ENCODE assay signal across 8 cellular contexts in the genomic region with DNA sequence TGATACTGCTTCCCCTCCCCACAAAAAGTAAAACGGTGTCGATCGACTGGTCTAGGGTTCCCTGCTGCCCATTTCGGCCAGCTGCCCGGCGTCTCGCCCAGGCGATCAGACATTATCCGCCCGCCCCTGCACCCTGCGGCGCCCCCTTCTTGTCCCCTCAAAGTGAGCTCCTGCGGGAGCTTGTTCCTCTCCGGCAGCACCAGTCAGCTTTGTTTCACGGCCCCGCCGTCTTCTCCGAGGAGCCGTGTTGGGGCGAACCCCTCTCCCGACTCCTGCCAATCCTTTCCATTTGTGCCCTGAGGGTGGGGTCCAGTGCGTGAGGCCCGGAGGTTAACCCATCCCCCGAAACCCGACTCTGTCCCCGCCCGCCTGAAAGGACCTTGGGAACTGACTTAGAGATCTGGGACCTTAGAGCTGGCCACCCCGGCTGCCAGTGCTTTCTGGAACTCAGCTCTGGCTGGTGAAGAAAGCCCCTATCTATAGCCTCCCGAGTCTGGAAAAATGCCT. TPM values are rescaled to one million over a fixed set of nuclear protein-coding genes. Genes with fewer than 3 reads are reported as not detected.
DNase-seq lines count a peak whose midpoint lies in the region; ATAC-seq and TF ChIP-seq lines count a peak whose summit lies in the region.

No MANE protein-coding gene starts in this region.

- H3K9me3 ChIP-seq in OCI-LY3 (ENCODE audit: insufficient read depth, low read length), result no peaks in the 10 kb centered on the region
- no peaks in the 10 kb centered on the region for H3K9me3 ChIP-seq in naive thymus-derived CD4-positive, alpha-beta T cell (ENCODE audit: control insufficient read depth in 2 of 3, low read length in 3 of 3)
- no peaks in the 10 kb centered on the region for H3K9me3 ChIP-seq in suprapubic skin

- H3K4me3 ChIP-seq in GM23338 (peak overlapping the region; percentile 94), OCI-LY3 (ENCODE audit: low read length) (peak overlapping the region; percentile 97), fibroblast of the aortic adventitia (ENCODE audit: low read depth, low read length) (peak overlapping the region; percentile 94), suprapubic skin (peak overlapping the region; percentile 86)
- peak overlapping the region; percentile 94 for H3K4me3 ChIP-seq in naive thymus-derived CD4-positive, alpha-beta T cell (ENCODE audit: low read length)

- POLR2A ChIA-PET in naive thymus-derived CD4-positive, alpha-beta T cell (lab: Charles Lee), result interaction anchor here (0.6 to 7.1 kb wide), 26 partner anchors 9 to 1961 kb away, joined by 3 to 92 read pairs (median 5); a partner anchor contains a TSS

- H2AFZ ChIP-seq in GM23338 (no peak overlapping the region), OCI-LY3 (ENCODE audit: low read depth, low read length) (peak overlapping the region; percentile 17; the same call in 1 of the 2 replicates)

- H4K20me1 ChIP-seq in GM23338 (replicated peaks; ENCODE audit: insufficient read depth) (peaks cover 27% of the 10 kb centered on the region), OCI-LY3 (ENCODE audit: insufficient read depth, low read length) (peaks cover 12% of the 10 kb centered on the region)

- peaks cover 50% of the 10 kb centered on the region for H3K79me2 ChIP-seq in GM23338 (replicated peaks; ENCODE audit: insufficient read depth)
- peaks cover 50% of the 10 kb centered on the region for H3K79me2 ChIP-seq in OCI-LY3 (ENCODE audit: low read length)

- H3K27me3 ChIP-seq in GM23338 (ENCODE audit: insufficient read depth) (no peaks in the 10 kb centered on the region), OCI-LY3 (ENCODE audit: low read depth, low read length) (no peaks in the 10 kb centered on the region), suprapubic skin (no peaks in the 10 kb centered on the region)
- H3K27me3 ChIP-seq in naive thymus-derived CD4-positive, alpha-beta T cell (ENCODE audit: control insufficient read depth in 2 of 2, insufficient read depth in 2 of 2, low read length in 2 of 2), result no peaks in the 10 kb centered on the region

- H3K36me3 ChIP-seq in GM23338 (ENCODE audit: insufficient read depth) (peaks cover 6% of the 10 kb centered on the region; the same call in 1 of the 2 replicates), OCI-LY3 (replicated peaks; ENCODE audit: low read depth, low read length) (peaks cover 5% of the 10 kb centered on the region), suprapubic skin (peaks cover 10% of the 10 kb centered on the region)
- peaks cover 0 to 13% (median 0%) of the 10 kb centered on the region in 3 experiments for H3K36me3 ChIP-seq in naive thymus-derived CD4-positive, alpha-beta T cell (ENCODE audit: control insufficient read depth in 2 of 3, insufficient read depth in 3 of 3, low read length in 3 of 3)

- H3K4me1 ChIP-seq in GM23338 (ENCODE audit: insufficient read depth) (no peaks in the 10 kb centered on the region), OCI-LY3 (ENCODE audit: low read length) (peaks cover 20% of the 10 kb centered on the region), suprapubic skin (peaks cover 35% of the 10 kb centered on the region)
- peaks cover 21 to 33% of the 10 kb centered on the region in 2 donors for H3K4me1 ChIP-seq in naive thymus-derived CD4-positive, alpha-beta T cell (ENCODE audit: control insufficient read depth in 2 of 2, insufficient read depth in 2 of 2, low read length in 2 of 2)

- TF ChIP-seq EP300 in suprapubic skin (IDR thresholded peaks at IDR 0.05), result no peak

- peak overlapping the region; percentile 96 for H3K27ac ChIP-seq in GM23338 (ENCODE audit: low read depth)
- H3K27ac ChIP-seq in OCI-LY3 (ENCODE audit: low read length), result peak overlapping the region; percentile 81
- peak overlapping the region; percentile 100 for H3K27ac ChIP-seq in naive thymus-derived CD4-positive, alpha-beta T cell (ENCODE audit: low read depth, low read length)
- H3K27ac ChIP-seq in suprapubic skin, result peak overlapping the region; percentile 97

- no peaks in the 10 kb centered on the region; the same call in 2 of the 3 replicates for H3K9me3 Mint-ChIP-seq in GM23338
- H3K9me3 Mint-ChIP-seq in naive thymus-derived CD4-positive, alpha-beta T cell, result peaks cover 0 to 17% (median 0%) of the 10 kb centered on the region in 11 donors

- H3K27me3 Mint-ChIP-seq in GM23338 (ENCODE audit: insufficient read depth, low read depth, poor library complexity), result peaks cover 19% of the 10 kb centered on the region
- H3K27me3 Mint-ChIP-seq in naive thymus-derived CD4-positive, alpha-beta T cell, result peaks cover 0 to 7% (median 0%) of the 10 kb centered on the region in 5 donors

- H3F3A ChIP-seq in GM23338 (replicated peaks; ENCODE audit: low read depth), result 0 out of 2 replicates have a peak, but pooled peaks cover 3% of the 10 kb centered on the region

- CTCF ChIA-PET in naive thymus-derived CD4-positive, alpha-beta T cell (lab: Charles Lee), result interaction anchor here (0.8 to 1.4 kb wide), 6 partner anchors 40 to 206 kb away, joined by 3 to 4 read pairs (median 3); a partner anchor contains a TSS

- WGBS in suprapubic skin, result under 1% methylated on average over 21 of the region's 29 CpGs

- peak overlapping the region; percentile 99 for H3K27ac Mint-ChIP-seq in GM23338
- H3K27ac Mint-ChIP-seq in naive thymus-derived CD4-positive, alpha-beta T cell, result peak overlapping the region; percentile 97 to 100 (median 100)

- peak; percentile 73 for ATAC-seq in GM23338
- no peak for ATAC-seq in naive thymus-derived CD4-positive, alpha-beta T cell
- no peak for ATAC-seq in GM21786 (IDR thresholded peaks at IDR 0.05; ENCODE audit: unreplicated experiment)

- H3K4me2 ChIP-seq in GM23338 (peak overlapping the region; percentile 84), OCI-LY3 (ENCODE audit: low read length) (peak overlapping the region; percentile 95)

- peak overlapping the region; percentile 94 for H3K4me3 Mint-ChIP-seq in GM23338
- H3K4me3 Mint-ChIP-seq in naive thymus-derived CD4-positive, alpha-beta T cell, result peak overlapping the region; percentile 82 to 99 (median 96)

- no peaks in the 10 kb centered on the region for H3K9me2 ChIP-seq in GM23338 (ENCODE audit: insufficient read depth)

- intact Hi-C loops in naive thymus-derived CD4-positive, alpha-beta T cell (cut with micrococcal nuclease), result loop anchor here (1.0 to 10.0 kb wide), 24 partner anchors 8 to 1877 kb away; a partner anchor contains a TSS

- H3K4me1 Mint-ChIP-seq in GM23338, result peaks cover 20% of the 10 kb centered on the region
- peaks cover 26 to 71% (median 58%) of the 10 kb centered on the region in 7 donors for H3K4me1 Mint-ChIP-seq in naive thymus-derived CD4-positive, alpha-beta T cell

- H3K36me3 Mint-ChIP-seq in GM23338 (ENCODE audit: low read depth), result peaks cover 35% of the 10 kb centered on the region; the same call in 2 of the 3 replicates
- peaks cover 3 to 25% (median 13%) of the 10 kb centered on the region in 5 donors for H3K36me3 Mint-ChIP-seq in naive thymus-derived CD4-positive, alpha-beta T cell

- peak; percentile 50 for DNase-seq in AG20443 (ENCODE audit: low spot score)
- peak; percentile 89 for DNase-seq in GM23338 (ENCODE audit: low spot score)
- peak; percentile 24 for DNase-seq in activated T-helper 9 cell treated with anti-CD3 and anti-CD28 coated beads, Interleukin-2, amount 50 U/mL, for 16 hours (ENCODE audit: low read depth)
- DNase-seq in fibroblast of the aortic adventitia (ENCODE audit: low read depth), result peak; percentile 30
- peak in 8 of 9 donors; percentile 15 to 56 (median 35) for DNase-seq in naive thymus-derived CD4-positive, alpha-beta T cell
- DNase-seq in suprapubic skin (ENCODE audit: low spot score in 2 of 2), result peak; percentile 83 to 84

- peak overlapping the region; percentile 99 for H3K9ac ChIP-seq in OCI-LY3 (ENCODE audit: low read length)

- TF ChIP-seq CTCF in GM23338 (conservative IDR thresholded peaks at IDR 0.05; ENCODE audit: low read depth in 2 of 2) (no peak), OCI-LY3 (IDR thresholded peaks at IDR 0.05; ENCODE audit: low read depth, low read length) (no peak), fibroblast of the aortic adventitia (IDR thresholded peaks at IDR 0.05; ENCODE audit: insufficient read depth, low read length) (no peak), suprapubic skin (IDR thresholded peaks at IDR 0.05) (no peak)

- TF ChIP-seq POLR2A in suprapubic skin (IDR thresholded peaks at IDR 0.05), result no peak

RNA-seq across cellular contexts. Expression of a gene that starts 0.5 kb away (rescaled TPM):
- 19.3 and 22.1 TPM in 2 replicates for total RNA-seq in GM23338 (2014; rRNA removed; shearing (Covaris generic))
- 184 and 187 TPM in 2 replicates for polyA plus RNA-seq in GM23338 (2016; fragmentation: Nextera tagmentation; extraction: Ambion mirVana)
- total RNA-seq in fibroblast of the aortic adventitia (ENCODE audit: low replicate concordance) (19.8 and 49.1 TPM in 2 replicates), suprapubic skin (100 to 1,000 TPM in 1 of 4 donors, 10 to 100 TPM in 3; 33.3 to 110 (median 51.6) TPM)
- total RNA-seq in naive thymus-derived CD4-positive, alpha-beta T cell, result 100 to 1,000 TPM in 4 of 5 experiments, 10 to 100 TPM in 1; 91.4 to 141 (median 124) TPM
- 100 to 1,000 TPM in 1 of 2 donors, 10 to 100 TPM in 1; 89.2 to 116 TPM for polyA plus RNA-seq in naive thymus-derived CD4-positive, alpha-beta T cell

RNA-seq across cellular contexts. Expression of a gene that starts 4.9 kb away (rescaled TPM):
- 0.35 and 0.97 TPM in 2 replicates for total RNA-seq in GM23338 (2014; rRNA removed; shearing (Covaris generic))
- polyA plus RNA-seq in GM23338 (2016; fragmentation: Nextera tagmentation; extraction: Ambion mirVana), result 2.8 and 2.9 TPM in 2 replicates
- total RNA-seq in fibroblast of the aortic adventitia (ENCODE audit: low replicate concordance), result 0.25 and 4.4 TPM in 2 replicates
- 1 to 10 TPM in 3 of 5 experiments, under 1 TPM in 2; 0.27 to 1.9 (median 1.2) TPM for total RNA-seq in naive thymus-derived CD4-positive, alpha-beta T cell
- 1 to 10 TPM in 1 of 2 donors, under 1 TPM in 1; 0.26 to 1.5 TPM for polyA plus RNA-seq in naive thymus-derived CD4-positive, alpha-beta T cell
- 1 to 10 TPM in 1 of 4 donors, under 1 TPM in 1, not detected in 2; 0.56 to 2.2 TPM for total RNA-seq in suprapubic skin

RNA-seq across cellular contexts. Expression of a gene that starts 39.8 kb away (rescaled TPM):
- total RNA-seq in GM23338 (2014; rRNA removed; shearing (Covaris generic)), result 51.4 and 53.5 TPM in 2 replicates
- 72.5 and 79.5 TPM in 2 replicates for polyA plus RNA-seq in GM23338 (2016; fragmentation: Nextera tagmentation; extraction: Ambion mirVana)
- 6.5 and 36.3 TPM in 2 replicates for total RNA-seq in fibroblast of the aortic adventitia (ENCODE audit: low replicate concordance)
- 10 to 100 TPM; 11.5 to 20.8 (median 16.8) TPM for total RNA-seq in naive thymus-derived CD4-positive, alpha-beta T cell
- 10 to 100 TPM; 25.8 to 29.1 TPM for polyA plus RNA-seq in naive thymus-derived CD4-positive, alpha-beta T cell
- total RNA-seq in suprapubic skin, result 10 to 100 TPM; 14.7 to 21.9 (median 21.4) TPM

Comparison
In these comparisons a context has a peak if more than half of its experiments do, and no peak if none do; other contexts are left out.
1. DNase-seq: peak in every context shown above with its lines; median percentile 89 in GM23338; 84 in suprapubic skin; 50 in AG20443; 35 in naive thymus-derived CD4-positive, alpha-beta T cell; 30 in fibroblast of the aortic adventitia; 24 in activated T-helper 9 cell treated with anti-CD3 and anti-CD28 coated beads, Interleukin-2, amount 50 U/mL, for 16 hours.